14 cellular contexts compared by ENCODE assay signal in genomic region chr5:6950250-6950649, GRCh38.
"Had no signal": no experiment of that assay in that cellular context is flagged by ENCODE, and none has a peak within 500 bp of the region (broad histone marks: within the 10 kb centered on the region; RNA-seq: fewer than 3 reads in every experiment).

No MANE protein-coding gene starts in this region.

- H3K4me3 ChIP-seq: colonic mucosa, psoas muscle, right lobe of liver, testis, upper lobe of right lung had no signal

- H3K9me3 ChIP-seq: colonic mucosa, psoas muscle, right lobe of liver, testis, upper lobe of right lung had no signal

- H3K4me1 ChIP-seq: colonic mucosa, psoas muscle, right lobe of liver, testis, upper lobe of right lung had no signal

- H3K27me3 ChIP-seq: colonic mucosa, right lobe of liver, testis, upper lobe of right lung had no signal

- FAIRE-seq: keratinocyte had no signal

- H3K27ac ChIP-seq: colonic mucosa, epithelial cell of prostate, psoas muscle, right lobe of liver, testis, upper lobe of right lung had no signal

- DNase-seq: activated B cell treated with CpG ODN at 0.5 μM for 24 hours; activated CD4-positive, alpha-beta T cell treated with anti-CD3 and anti-CD28 coated beads, Interleukin-2, amount 10 ng/mL, durations not matched to agents 7 days and 5 days; activated naive CD4-positive, alpha-beta T cell; colonic mucosa; effector CD4-positive, alpha-beta T cell; left ventricle myocardium superior; mesendoderm; nephron progenitor cell; psoas muscle; right lobe of liver; testis; upper lobe of right lung had no signal

- H3K36me3 ChIP-seq: colonic mucosa, right lobe of liver, upper lobe of right lung had no signal

- ATAC-seq: left ventricle myocardium superior, psoas muscle, right lobe of liver, upper lobe of right lung had no signal
